ENCODE assay signal across 10 cellular contexts in genomic region chr1:219316066-219316465, GRCh38.
"Had no signal": no experiment of that assay in that cellular context is flagged by ENCODE, and none has a peak within 500 bp of the region (broad histone marks: within the 10 kb centered on the region; RNA-seq: fewer than 3 reads in every experiment).

No MANE protein-coding gene starts in this region.

- H3K27ac ChIP-seq: KMS-11 had no signal

- H3K9ac ChIP-seq: KMS-11 had no signal

- H3K4me3 ChIP-seq: GM23338 had no signal

- FAIRE-seq: H1, HTR-8/SVneo had no signal

- DNase-seq: H9, HCEC 1CT, HFFc6, IMR-90, Karpas-422, KBM-7 had no signal

- ATAC-seq: GM23338 had no signal

- H3K4me2 ChIP-seq: GM23338, KMS-11 had no signal
